10 cellular contexts compared by ENCODE assay signal in the genomic region with DNA sequence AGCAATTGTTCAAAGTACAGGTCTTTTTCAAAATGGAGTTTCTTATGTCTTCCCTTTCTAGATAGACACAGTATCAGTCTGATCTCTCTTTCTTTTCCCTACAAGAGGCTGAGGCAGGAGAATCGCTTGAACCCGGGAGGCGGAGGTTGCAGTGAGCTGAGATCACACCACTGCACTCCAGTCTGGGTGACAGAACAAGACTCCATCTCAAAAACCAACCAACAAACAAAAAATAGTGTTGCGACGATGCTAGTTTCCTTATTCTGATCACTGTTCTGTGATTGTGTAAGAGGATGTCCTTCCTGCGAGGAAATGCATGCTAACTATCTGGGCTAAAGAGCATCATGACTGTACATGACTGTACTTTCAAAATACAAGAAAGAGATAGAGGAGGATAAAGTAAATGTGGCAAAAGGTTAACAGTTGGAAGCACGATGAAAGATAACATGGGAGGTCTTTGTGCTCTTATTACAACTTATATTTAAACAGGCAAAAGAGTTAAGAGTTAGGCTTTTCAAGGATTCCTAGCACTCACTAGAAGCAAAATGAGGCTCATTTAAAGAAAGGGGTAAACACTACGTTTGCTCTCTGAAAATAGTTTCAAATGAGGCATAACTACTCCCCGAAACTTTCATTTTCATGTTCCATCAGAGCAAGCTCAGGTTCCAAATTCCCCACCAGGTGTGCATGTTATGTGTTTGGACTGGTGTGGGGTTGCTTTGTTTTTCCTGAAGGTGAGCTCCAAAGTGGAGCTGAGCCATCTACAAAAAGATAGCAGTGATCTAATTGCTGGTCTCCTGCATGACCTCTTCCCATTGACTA. TPM values are rescaled to one million over a fixed set of nuclear protein-coding genes. Genes with fewer than 3 reads are reported as not detected.
A peak's percentile ranks its signal among the peaks of the same experiment; 100 is the strongest.
DNase-seq lines count a peak whose midpoint lies in the region; ATAC-seq, FAIRE-seq and TF ChIP-seq lines count a peak whose summit lies in the region.
"Had no signal": no experiment of that assay in that cellular context is flagged by ENCODE, and none has a peak within 500 bp of the region (broad histone marks: within the 10 kb centered on the region; RNA-seq: fewer than 3 reads in every experiment).

No MANE protein-coding gene starts in this region.

- peak; percentile 89 for FAIRE-seq in GM12878 (lab: Jason Lieb, UNC)

- in situ Hi-C loops in GM12878 (cut with MboI): no loop called here

- SMC1A ChIA-PET in GM12878 (lab: Charles Lee; ENCODE audit: uncharacterized antibody, unreplicated experiment): interaction anchor here (0.7 to 2.2 kb wide), 12 partner anchors 13 to 124 kb away, joined by 3 to 8 read pairs (median 3); no protein-coding TSS in a partner anchor

- CTCF ChIA-PET in GM12878 (lab: Yijun Ruan, JAX): interaction anchor here (0.7 to 1.8 kb wide), 5 partner anchors 23 to 128 kb away, joined by 3 to 11 read pairs (median 3); a partner anchor contains a TSS

- peaks cover 0 to 42% (median 28%) of the 10 kb centered on the region in 10 experiments; a peak in 17 of 20 replicates for H3K4me1 ChIP-seq in BLaER1 treated with 17β-estradiol and CSF1 and Interleukin-3, amounts not matched to agents 10 nM and 100 nM
- H3K4me1 ChIP-seq in GM12878 (ENCODE audit: control insufficient read depth, insufficient read depth, low read length) (peaks cover 32% of the 10 kb centered on the region), vagina (no peaks in the 10 kb centered on the region)

- H3K36me3 ChIP-seq in BLaER1 treated with 17β-estradiol and CSF1 and Interleukin-3, amounts not matched to agents 10 nM and 100 nM: no peaks in the 10 kb centered on the region
- H3K36me3 ChIP-seq in GM12878 (ENCODE audit: control insufficient read depth in 2 of 2, insufficient read depth in 2 of 2, low read length in 1 of 2): no peaks in the 10 kb centered on the region
- no peaks in the 10 kb centered on the region for H3K36me3 ChIP-seq in vagina
- H3K36me3 ChIP-seq: WERI-Rb-1 had no signal

- BruUV-seq in GM12878 (replicated peaks; lab: Mats Ljungman, UMichigan): TSS peak; percentile 76

- TF ChIP-seq POLR2A in GM12878 (IDR thresholded peaks at IDR 0.05; ENCODE audit: low read depth, low read length): no peak
- TF ChIP-seq POLR2A in vagina (IDR thresholded peaks at IDR 0.05): no peak

- no peak for TF ChIP-seq RAD21 in GM12878 (IDR thresholded peaks at IDR 0.05; ENCODE audit: insufficient read depth, low read depth, low read length)

- peak; percentile 71 for ATAC-seq in GM19372 (IDR thresholded peaks at IDR 0.05; ENCODE audit: low read depth, unreplicated experiment)
- peak; percentile 61 for ATAC-seq in HG03196 (IDR thresholded peaks at IDR 0.05; ENCODE audit: unreplicated experiment)
- ATAC-seq in GM12878: peak; percentile 86

- intact Hi-C loops in GM12878 (cut with micrococcal nuclease; ENCODE audit: unreplicated experiment) (no loop called here), vagina (cut with DNase I) (no loop called here)

- H3K9ac ChIP-seq in BLaER1 treated with 17β-estradiol and CSF1 and Interleukin-3, amounts not matched to agents 10 nM and 100 nM: peak overlapping the region in 1 of 11 experiments; percentile 45; a peak in 3 of 22 replicates
- H3K9ac ChIP-seq in GM12878 (ENCODE audit: control insufficient read depth, insufficient read depth, low read length): peak overlapping the region; percentile 53; the same call in 1 of the 2 replicates

- no peaks in the 10 kb centered on the region for H3K79me2 ChIP-seq in GM12878 (ENCODE audit: control insufficient read depth, insufficient read depth, low read length)

- WGBS in GM12878 (ENCODE audit: insufficient coverage, insufficient replicate concordance, low lambda C conversion rate, missing lambda C conversion rate): 35% methylated on average over 9 of the region's 9 CpGs

- H3K4me3 ChIP-seq in BLaER1 treated with 17β-estradiol and CSF1 and Interleukin-3, amounts not matched to agents 10 nM and 100 nM: no peak overlapping the region
- 0 out of 2 replicates have a peak overlapping the region, but pooled peaks have one; percentile 29 for H3K4me3 ChIP-seq in GM12878
- H3K4me3 ChIP-seq in vagina: no peak overlapping the region

- peak; percentile 39 to 55; a peak in 2 of 4 replicates for TF ChIP-seq EP300 in GM12878 (IDR thresholded peaks at IDR 0.05; ENCODE audit: borderline replicate concordance in 1 of 2, control insufficient read depth in 1 of 2, low read depth in 2 of 2, low read length in 2 of 2)

- POLR2A ChIA-PET in GM12878 (lab: Charles Lee): interaction anchor here (1.0 to 1.7 kb wide), 4 partner anchors 11 to 29 kb away, joined by 3 to 8 read pairs (median 6); a partner anchor contains a TSS

- TF ChIP-seq CTCF in GM12878 (IDR thresholded peaks at IDR 0.05 in 2 of 3, conservative IDR thresholded peaks at IDR 0.05 in 1 of 3; ENCODE audit: control insufficient read depth in 2 of 3, extremely low read depth in 1 of 3, insufficient read depth in 1 of 3, low read depth in 3 of 3, low read length in 3 of 3) (no peak), vagina (IDR thresholded peaks at IDR 0.05) (no peak)

- H3K27me3 ChIP-seq in BLaER1 treated with 17β-estradiol and CSF1 and Interleukin-3, amounts not matched to agents 10 nM and 100 nM: no peaks in the 10 kb centered on the region
- H3K27me3 ChIP-seq in GM12878 (replicated peaks in 1 of 2; ENCODE audit: control insufficient read depth in 2 of 2, insufficient read depth in 2 of 2, low read length in 1 of 2) (no peaks in the 10 kb centered on the region), vagina (no peaks in the 10 kb centered on the region)

- H3K4me2 ChIP-seq in BLaER1 treated with 17β-estradiol and CSF1 and Interleukin-3, amounts not matched to agents 10 nM and 100 nM: peak overlapping the region in 9 of 11 experiments; percentile 25 to 70 (median 57); a peak in 15 of 22 replicates
- H3K4me2 ChIP-seq in GM12878 (ENCODE audit: control insufficient read depth, insufficient read depth): peak overlapping the region; percentile 87

- peak overlapping the region; percentile 72 for H2AFZ ChIP-seq in GM12878 (ENCODE audit: control insufficient read depth, low read depth, low read length)

- peak overlapping the region in 10 of 11 experiments; percentile 7 to 82 (median 46); a peak in 14 of 22 replicates for H3K27ac ChIP-seq in BLaER1 treated with 17β-estradiol and CSF1 and Interleukin-3, amounts not matched to agents 10 nM and 100 nM
- peak overlapping the region; percentile 91 for H3K27ac ChIP-seq in GM12878 (ENCODE audit: control insufficient read depth, insufficient read depth)
- H3K27ac ChIP-seq in vagina: no peak overlapping the region
- H3K27ac ChIP-seq: WERI-Rb-1 had no signal

- peaks cover 0 to 22% (median 5%) of the 10 kb centered on the region in 11 experiments; a peak in 11 of 22 replicates for H3K9me3 ChIP-seq in BLaER1 treated with 17β-estradiol and CSF1 and Interleukin-3, amounts not matched to agents 10 nM and 100 nM (replicated peaks in 1 of 11)
- peaks cover 2% of the 10 kb centered on the region; the same call in 2 of the 3 replicates for H3K9me3 ChIP-seq in GM12878 (replicated peaks; ENCODE audit: control insufficient read depth, insufficient read depth, low read length)
- no peaks in the 10 kb centered on the region for H3K9me3 ChIP-seq in vagina
- H3K9me3 ChIP-seq: Caco-2 had no signal

- RAD21 ChIA-PET in GM12878 (lab: Charles Lee; ENCODE audit: unreplicated experiment): interaction anchor here (0.9 to 1.4 kb wide), 7 partner anchors 25 to 124 kb away, joined by 3 to 10 read pairs (median 3); a partner anchor contains a TSS

- DNase-seq in GM12878 (ENCODE audit: low read depth, low spot score): peak; percentile 60
- no peak for DNase-seq in vagina (ENCODE audit: extremely low spot score in 2 of 2)
- DNase-seq in AG08395 (ENCODE audit: low spot score): no peak
- DNase-seq in middle frontal gyrus (ENCODE audit: extremely low spot score, low spot score): no peak
- no peak for DNase-seq in activated gamma-delta T cell (lab: John Stamatoyannopoulos, UW)
- DNase-seq: Caco-2, WERI-Rb-1 had no signal

- no peaks in the 10 kb centered on the region for H4K20me1 ChIP-seq in BLaER1 treated with 17β-estradiol and CSF1 and Interleukin-3, amounts not matched to agents 10 nM and 100 nM
- no peaks in the 10 kb centered on the region for H4K20me1 ChIP-seq in GM12878 (ENCODE audit: control insufficient read depth, insufficient read depth)

RNA-seq across cellular contexts. Expression of a gene that starts 23.8 kb away (rescaled TPM):
- total RNA-seq in GM12878 (2013; cell fraction: nucleolus; rRNA removed): 1.9 and 3.1 TPM in 2 replicates
- 2.2 and 2.6 TPM in 2 replicates for total RNA-seq in GM12878 (2014; rRNA removed)
- total RNA-seq in GM12878 (2014; rRNA removed; fragmentation: Illumina TruSeq; extraction: Trizol): 2.0 and 2.2 TPM in 2 replicates
- total RNA-seq in GM12878 (2021): 2.0 and 2.6 TPM in 2 replicates
- 0.49 TPM for polyA plus RNA-seq in GM12878 (2011; ENCODE audit: low read depth)
- 0.48 and 0.61 TPM in 2 replicates for polyA plus RNA-seq in GM12878 (2011; rRNA removed)
- 0.18 and 0.23 TPM in 2 replicates for polyA plus RNA-seq in GM12878 (2011; cell fraction: cytosol; rRNA removed)
- 0.51 and 0.89 TPM in 2 replicates for polyA plus RNA-seq in GM12878 (2011; cell fraction: nucleus; rRNA removed)
- polyA plus RNA-seq in GM12878 (2012): 1.2 and 1.5 TPM in 2 replicates
- 1.9 and 2.1 TPM in 2 replicates for polyA plus RNA-seq in GM12878 (2014; fragmentation: Illumina TruSeq; extraction: Trizol)
- 1 to 10 TPM; 1.0 to 1.1 TPM for polyA plus RNA-seq in GM12878 (2014; fragmentation: Nextera tagmentation; extraction: Ambion mirVana)
- polyA plus RNA-seq in GM12878 (2014; rRNA removed): 1.9 and 2.2 TPM in 2 replicates
- 1 to 10 TPM; 1.6 TPM for polyA plus RNA-seq in GM12878 (2016; fragmentation: Nextera tagmentation; extraction: Ambion mirVana)
- polyA minus RNA-seq in GM12878 (2011; rRNA and poly(A)+ RNA removed): 0.07 and 0.36 TPM in 2 replicates
- polyA minus RNA-seq in GM12878 (2011; cell fraction: cytosol; rRNA and poly(A)+ RNA removed): 0.21 TPM in 1 of 2 replicates, not detected in the other
- 0.24 and 0.57 TPM in 2 replicates for polyA minus RNA-seq in GM12878 (2011; cell fraction: nucleus; rRNA and poly(A)+ RNA removed)
- total RNA-seq in vagina: 25.5 TPM

RNA-seq across cellular contexts. Expression of a gene that starts 24.2 kb away (rescaled TPM):
- total RNA-seq in GM12878 (2013; cell fraction: nucleolus; rRNA removed): 75.8 and 85.6 TPM in 2 replicates
- total RNA-seq in GM12878 (2014; rRNA removed) (50.0 and 57.9 TPM in 2 replicates), GM12878 (2014; rRNA removed; fragmentation: Illumina TruSeq; extraction: Trizol) (74.8 and 77.5 TPM in 2 replicates), GM12878 (2021) (96.2 and 98.5 TPM in 2 replicates), vagina (107 TPM)
- 9.4 TPM for polyA plus RNA-seq in GM12878 (2011; ENCODE audit: low read depth)
- polyA plus RNA-seq in GM12878 (2011; rRNA removed) (20.2 and 28.7 TPM in 2 replicates), GM12878 (2014; fragmentation: Illumina TruSeq; extraction: Trizol) (112 and 142 TPM in 2 replicates), GM12878 (2014; fragmentation: Nextera tagmentation; extraction: Ambion mirVana) (10 to 100 TPM; 32.7 to 38.6 TPM), GM12878 (2014; rRNA removed) (47.9 and 50.7 TPM in 2 replicates), GM12878 (2016; fragmentation: Nextera tagmentation; extraction: Ambion mirVana) (100 to 1,000 TPM; 132 TPM)
- polyA plus RNA-seq in GM12878 (2011; cell fraction: cytosol; rRNA removed): 9.1 and 14.6 TPM in 2 replicates
- 14.7 and 16.7 TPM in 2 replicates for polyA plus RNA-seq in GM12878 (2011; cell fraction: nucleus; rRNA removed)
- polyA plus RNA-seq in GM12878 (2012): 17.2 and 30.7 TPM in 2 replicates
- polyA minus RNA-seq in GM12878 (2011; rRNA and poly(A)+ RNA removed): 15.4 and 26.8 TPM in 2 replicates
- polyA minus RNA-seq in GM12878 (2011; cell fraction: cytosol; rRNA and poly(A)+ RNA removed): 16.3 and 20.0 TPM in 2 replicates
- polyA minus RNA-seq in GM12878 (2011; cell fraction: nucleus; rRNA and poly(A)+ RNA removed): 11.0 and 17.6 TPM in 2 replicates
